ENCODE assay signal across 29 cellular contexts in the genomic region with DNA sequence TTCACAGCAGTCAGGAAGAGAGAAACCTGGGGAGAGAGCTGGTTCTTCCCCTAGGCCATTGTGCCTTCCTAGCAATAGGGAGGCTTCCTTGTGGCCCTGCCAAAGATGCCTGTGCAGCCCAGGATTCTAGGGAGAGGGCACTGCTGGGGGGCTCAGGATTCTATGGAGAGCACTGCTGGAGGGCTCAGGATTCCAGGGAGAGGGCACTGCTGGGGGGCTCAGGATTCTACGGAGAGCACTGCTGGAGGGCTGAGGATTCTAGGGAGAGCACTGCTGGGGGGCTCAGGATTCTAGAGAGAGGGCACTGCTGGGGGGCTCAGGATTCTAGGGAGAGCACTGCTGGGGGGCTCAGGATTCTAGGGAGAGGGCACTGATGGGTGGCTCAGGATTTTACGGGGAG. TPM values are rescaled to one million over a fixed set of nuclear protein-coding genes. Genes with fewer than 3 reads are reported as not detected.
"Had no signal": no experiment of that assay in that cellular context is flagged by ENCODE, and none has a peak within 500 bp of the region (broad histone marks: within the 10 kb centered on the region; RNA-seq: fewer than 3 reads in every experiment).

No MANE protein-coding gene starts in this region.

- H3K4me3 Mint-ChIP-seq: dendritic cell treated with granulocyte-macrophage colony-stimulating factor and Interleukin-4, amounts not matched to agents 40 ng/mL and 50 ng/mL, for 4 days; effector memory CD8-positive, alpha-beta T cell; endodermal cell; mesothelial cell of epicardium had no signal

- H3K9me3 ChIP-seq: colonic mucosa, esophagus squamous epithelium, gastrocnemius medialis, heart right ventricle, left lung, lower lobe of right lung, mucosa of descending colon had no signal

- H3K4me3 ChIP-seq: colonic mucosa, esophagus squamous epithelium, gastrocnemius medialis, heart right ventricle, left lung, lower lobe of right lung, mucosa of descending colon had no signal

- DNase-seq: colonic mucosa; cortex of kidney; effector CD8-positive, alpha-beta T cell; effector memory CD8-positive, alpha-beta T cell; endodermal cell; erythroblast; esophagus squamous epithelium; foreskin fibroblast; foreskin melanocyte; gastrocnemius medialis; glutamatergic neuron; head of caudate nucleus; heart right ventricle; hippocampal formation; left cardiac atrium; left lung; left ventricle myocardium superior; lower lobe of right lung; mesenchymal stem cell; mucosa of descending colon had no signal

- H3K27ac Mint-ChIP-seq: dendritic cell treated with granulocyte-macrophage colony-stimulating factor and Interleukin-4, amounts not matched to agents 40 ng/mL and 50 ng/mL, for 4 days; effector memory CD8-positive, alpha-beta T cell; endodermal cell; mesothelial cell of epicardium had no signal

- ATAC-seq: effector memory CD8-positive, alpha-beta T cell; esophagus mucosa; gastrocnemius medialis; heart right ventricle; left cardiac atrium; left lung; left ventricle myocardium superior; lower lobe of right lung; mucosa of descending colon had no signal

- H3K36me3 ChIP-seq: colonic mucosa, gastrocnemius medialis, heart right ventricle, left lung, lower lobe of right lung had no signal

- H3K27ac ChIP-seq: colonic mucosa, epithelial cell of prostate, esophagus squamous epithelium, gastrocnemius medialis, heart right ventricle, left lung, lower lobe of right lung had no signal

- H3K36me3 Mint-ChIP-seq: mesothelial cell of epicardium had no signal

- H3K9me3 Mint-ChIP-seq: dendritic cell treated with granulocyte-macrophage colony-stimulating factor and Interleukin-4, amounts not matched to agents 40 ng/mL and 50 ng/mL, for 4 days; effector memory CD8-positive, alpha-beta T cell; endodermal cell; mesothelial cell of epicardium had no signal

- H3K4me1 ChIP-seq: colonic mucosa, gastrocnemius medialis, heart right ventricle, left lung, lower lobe of right lung had no signal

RNA-seq across cellular contexts. Expression of a gene that starts 25.8 kb away (rescaled TPM):
- total RNA-seq: dermis microvascular lymphatic vessel endothelial cell, endodermal cell, glomerular endothelial cell, kidney epithelial cell, left cardiac atrium, left lung, left ventricle myocardium superior, lung microvascular endothelial cell, mesenteric fat pad had no signal
